ENCODE assay signal across 29 cellular contexts in genomic region chr6:46969206-46969605, GRCh38.
DNase-seq lines count a peak whose midpoint lies in the region; FAIRE-seq and TF ChIP-seq lines count a peak whose summit lies in the region.
"Had no signal": no experiment of that assay in that cellular context is flagged by ENCODE, and none has a peak within 500 bp of the region (broad histone marks: within the 10 kb centered on the region; RNA-seq: fewer than 3 reads in every experiment).

No MANE protein-coding gene starts in this region.

- POLR2A ChIA-PET in HEK293 (lab: Yijun Ruan, JAX) = no interaction called here

- H3K4me3 ChIP-seq in HEK293 (ENCODE audit: low read depth, low read length) (no peak overlapping the region), epithelial cell of esophagus (ENCODE audit: low read length) (no peak overlapping the region)
- H3K4me3 ChIP-seq: PC-9, SK-N-MC had no signal

- no peak overlapping the region for H3K27ac ChIP-seq in HEK293 (ENCODE audit: extremely low read depth, low read depth, low read length)
- H3K27ac ChIP-seq: PC-9, RWPE1, SK-N-MC had no signal

- TF ChIP-seq CTCF in HEK293 (tag by site-specific recombination; IDR thresholded peaks at IDR 0.05) = no peak
- no peak for TF ChIP-seq CTCF in epithelial cell of esophagus (IDR thresholded peaks at IDR 0.05; ENCODE audit: insufficient read depth, low read depth, low read length, missing control alignments)

- no peaks in the 10 kb centered on the region for H3K36me3 ChIP-seq in HEK293 (ENCODE audit: control insufficient read depth in 2 of 2, insufficient read depth in 1 of 2, low read length in 2 of 2)

- H3K4me1 ChIP-seq in HEK293 (ENCODE audit: control insufficient read depth, insufficient read depth, low read length) = no peaks in the 10 kb centered on the region

- CTCF ChIA-PET in HEK293 (lab: Yijun Ruan, JAX) = no interaction called here

- no peaks in the 10 kb centered on the region for H3K9me3 ChIP-seq in HEK293 (ENCODE audit: control insufficient read depth, insufficient read depth, low read depth, low read length)

- FAIRE-seq in RCC 7860 (lab: Jason Lieb, UNC) = peak; percentile 85
- FAIRE-seq: GM19239, H54, HepG2 had no signal

- DNase-seq in RCC 7860 (ENCODE audit: low spot score) (peak; percentile 22), epithelial cell of esophagus (ENCODE audit: low read depth) (peak; percentile 19), SHP77 treated with DMSO at 0.1 percent for 48 hours (lab: John Stamatoyannopoulos, UW) (no peak), DMS153 (lab: John Stamatoyannopoulos, UW) (no peak), NCI-H128 (lab: John Stamatoyannopoulos, UW; ENCODE audit: unreplicated experiment) (no peak)
- no peak for DNase-seq in activated naive CD4-positive, alpha-beta T cell (lab: John Stamatoyannopoulos, UW)
- DNase-seq: C1 segment of cervical spinal cord; CD4-positive, alpha-beta memory T cell; COR-L47; DMS 273 treated with DMSO at 0.1 percent for 48 hours; DMS79 treated with DMSO at 0.1 percent for 48 hours; Kasumi-1; MV-4-11; NCI-H1105; NCI-H146; NCI-H1930; NCI-H2107; NCI-H446; NCI-H526; NCI-H82; NK-92 treated with Interleukin-12 subunit alpha and Interleukin-12 subunit beta, amount 100 ng/mL, for 24 hours; PC-9; SHP77 had no signal

TF ChIP-seq in HEK293, 187 proteins besides CTCF, POLR2A, EP300 and RAD21:
- TF ChIP-seq PRDM1 (tag by site-specific recombination; IDR thresholded peaks at IDR 0.05) (peak; percentile 77), ZNF707 (tag by site-specific recombination; IDR thresholded peaks at IDR 0.05) (no peak)

Comparison
In these comparisons a context has a peak if more than half of its experiments do, and no peak if none do; other contexts are left out.
1. DNase-seq: peak in RCC 7860 (single experiment) and epithelial cell of esophagus (single experiment); none in SHP77 treated with DMSO at 0.1 percent for 48 hours (single experiment), DMS153 (single experiment), activated naive CD4-positive, alpha-beta T cell (0 of 4) and NCI-H128 (single experiment).